1 cellular context compared by ENCODE assay signal in the genomic region with DNA sequence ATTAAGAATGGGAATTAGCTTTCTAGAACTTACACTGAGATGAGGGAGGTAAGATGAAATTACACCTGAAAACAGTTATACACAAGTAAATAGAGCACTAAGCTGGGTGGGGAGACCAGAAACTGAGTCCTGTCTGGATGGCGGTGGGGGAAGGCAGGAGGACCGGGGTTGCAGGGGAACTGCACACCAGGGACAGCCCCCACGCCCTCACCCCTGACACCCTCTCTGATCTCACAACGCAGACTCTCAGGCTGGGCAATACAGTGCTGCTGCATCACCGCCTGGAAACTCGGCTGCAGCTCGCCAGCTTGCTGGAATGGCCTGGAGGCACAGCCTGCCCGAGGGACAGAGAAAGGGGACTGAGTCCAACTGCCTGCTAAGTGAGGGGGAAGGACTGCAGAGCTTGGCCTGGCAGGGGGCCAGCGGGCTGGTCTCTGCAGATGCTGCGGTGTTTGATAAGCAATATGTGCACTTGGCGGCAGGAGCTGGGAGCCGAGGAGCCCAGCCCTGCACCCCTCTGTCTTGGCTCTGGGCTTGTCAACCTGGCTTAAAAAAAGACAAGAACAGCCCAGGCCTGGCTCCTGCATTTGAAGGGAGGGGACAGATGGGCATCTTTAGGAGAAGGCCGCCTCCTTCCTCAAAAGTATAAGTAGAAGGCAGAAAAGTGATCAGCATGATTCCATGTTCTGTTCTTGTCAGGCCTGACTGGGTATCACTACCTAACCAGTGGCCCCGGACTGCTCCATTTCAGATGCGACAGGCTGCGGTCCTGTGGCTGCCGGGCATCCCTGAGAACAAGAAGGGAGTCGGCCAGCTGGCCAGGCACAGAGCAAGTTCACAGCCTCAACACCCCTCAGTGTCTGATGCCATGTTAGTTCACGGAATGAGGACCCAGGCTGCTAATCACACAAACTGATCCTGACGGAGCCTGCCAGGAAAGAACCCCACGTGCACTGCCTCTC.
A peak's percentile ranks its signal among the peaks of the same experiment; 100 is the strongest.
TF ChIP-seq lines count a peak whose summit lies in the region.

No MANE protein-coding gene starts in this region.

TF ChIP-seq in K562, 482 proteins besides CTCF, POLR2A, EP300 and RAD21 (continued from another document and continues in another):
- no peak for TF ChIP-seq TSHZ1 (CRISPR knock-in tag; IDR thresholded peaks at IDR 0.05)
- no peak for TF ChIP-seq IRF9 (tag; IDR thresholded peaks at IDR 0.05)
- TF ChIP-seq ZNF696 (CRISPR knock-in tag; conservative IDR thresholded peaks at IDR 0.05), result no peak
- no peak for TF ChIP-seq PCBP1 (IDR thresholded peaks at IDR 0.05; ENCODE audit: low read depth, low read length, poor library complexity, severe bottlenecking)
- TF ChIP-seq BCOR (IDR thresholded peaks at IDR 0.05), result no peak
- no peak for TF ChIP-seq HIVEP1 (CRISPR knock-in tag; IDR thresholded peaks at IDR 0.05)
- TF ChIP-seq, protein P1, sequence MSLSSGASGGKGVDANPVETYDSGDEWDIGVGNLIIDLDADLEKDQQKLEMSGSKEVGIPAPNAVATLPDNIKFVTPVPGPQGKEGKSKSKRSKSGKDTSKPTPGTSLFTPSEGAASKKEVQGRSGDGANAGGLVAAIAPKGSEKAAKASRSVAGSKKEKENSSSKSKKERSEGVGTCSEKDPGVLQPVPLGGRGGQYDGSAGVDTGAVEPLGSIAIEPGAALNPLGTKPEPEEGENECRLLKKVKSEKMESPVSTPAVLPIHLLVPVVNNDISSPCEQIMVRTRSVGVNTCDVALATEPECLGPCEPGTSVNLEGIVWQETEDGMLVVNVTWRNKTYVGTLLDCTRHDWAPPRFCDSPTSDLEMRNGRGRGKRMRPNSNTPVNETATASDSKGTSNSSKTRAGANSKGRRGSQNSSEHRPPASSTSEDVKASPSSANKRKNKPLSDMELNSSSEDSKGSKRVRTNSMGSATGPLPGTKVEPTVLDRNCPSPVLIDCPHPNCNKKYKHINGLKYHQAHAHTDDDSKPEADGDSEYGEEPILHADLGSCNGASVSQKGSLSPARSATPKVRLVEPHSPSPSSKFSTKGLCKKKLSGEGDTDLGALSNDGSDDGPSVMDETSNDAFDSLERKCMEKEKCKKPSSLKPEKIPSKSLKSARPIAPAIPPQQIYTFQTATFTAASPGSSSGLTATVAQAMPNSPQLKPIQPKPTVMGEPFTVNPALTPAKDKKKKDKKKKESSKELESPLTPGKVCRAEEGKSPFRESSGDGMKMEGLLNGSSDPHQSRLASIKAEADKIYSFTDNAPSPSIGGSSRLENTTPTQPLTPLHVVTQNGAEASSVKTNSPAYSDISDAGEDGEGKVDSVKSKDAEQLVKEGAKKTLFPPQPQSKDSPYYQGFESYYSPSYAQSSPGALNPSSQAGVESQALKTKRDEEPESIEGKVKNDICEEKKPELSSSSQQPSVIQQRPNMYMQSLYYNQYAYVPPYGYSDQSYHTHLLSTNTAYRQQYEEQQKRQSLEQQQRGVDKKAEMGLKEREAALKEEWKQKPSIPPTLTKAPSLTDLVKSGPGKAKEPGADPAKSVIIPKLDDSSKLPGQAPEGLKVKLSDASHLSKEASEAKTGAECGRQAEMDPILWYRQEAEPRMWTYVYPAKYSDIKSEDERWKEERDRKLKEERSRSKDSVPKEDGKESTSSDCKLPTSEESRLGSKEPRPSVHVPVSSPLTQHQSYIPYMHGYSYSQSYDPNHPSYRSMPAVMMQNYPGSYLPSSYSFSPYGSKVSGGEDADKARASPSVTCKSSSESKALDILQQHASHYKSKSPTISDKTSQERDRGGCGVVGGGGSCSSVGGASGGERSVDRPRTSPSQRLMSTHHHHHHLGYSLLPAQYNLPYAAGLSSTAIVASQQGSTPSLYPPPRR (CRISPR knock-in tag; IDR thresholded peaks at IDR 0.05; ENCODE audit: borderline replicate concordance), result no peak
- TF ChIP-seq RBM14 (IDR thresholded peaks at IDR 0.05; ENCODE audit: borderline replicate concordance, insufficient read depth, low read depth, low read length), result no peak
- TF ChIP-seq KLF1 (tag; IDR thresholded peaks at IDR 0.05), result no peak
- no peak for TF ChIP-seq LCOR (CRISPR knock-in tag; IDR thresholded peaks at IDR 0.05)
- TF ChIP-seq ELF1 (tag; IDR thresholded peaks at IDR 0.05), result no peak
- peak; percentile 89; the same call in 1 of the 2 replicates for TF ChIP-seq CTBP1 (IDR thresholded peaks at IDR 0.05; ENCODE audit: borderline replicate concordance)
- no peak for TF ChIP-seq RBFOX2 (IDR thresholded peaks at IDR 0.05; ENCODE audit: low read depth, low read length)
- TF ChIP-seq SMC3 (conservative IDR thresholded peaks at IDR 0.05; ENCODE audit: insufficient read depth, low read depth, low read length), result no peak
- peak in 1 of 2 experiments; percentile 38; a peak in 1 of 4 replicates for TF ChIP-seq TBL1XR1 (IDR thresholded peaks at IDR 0.05; ENCODE audit: low read length in 2 of 2)
- TF ChIP-seq POLR2AphosphoS5 (IDR thresholded peaks at IDR 0.05; ENCODE audit: control insufficient read depth, insufficient read depth, low read depth, low read length), result peak; percentile 81
- TF ChIP-seq ZC3H11A (IDR thresholded peaks at IDR 0.05; ENCODE audit: low read depth, low read length), result no peak
- no peak for TF ChIP-seq ILF3 (IDR thresholded peaks at IDR 0.05; ENCODE audit: borderline replicate concordance)
- no peak for TF ChIP-seq HSF4 (CRISPR knock-in tag; IDR thresholded peaks at IDR 0.05; ENCODE audit: borderline replicate concordance)
- TF ChIP-seq, protein P2, sequence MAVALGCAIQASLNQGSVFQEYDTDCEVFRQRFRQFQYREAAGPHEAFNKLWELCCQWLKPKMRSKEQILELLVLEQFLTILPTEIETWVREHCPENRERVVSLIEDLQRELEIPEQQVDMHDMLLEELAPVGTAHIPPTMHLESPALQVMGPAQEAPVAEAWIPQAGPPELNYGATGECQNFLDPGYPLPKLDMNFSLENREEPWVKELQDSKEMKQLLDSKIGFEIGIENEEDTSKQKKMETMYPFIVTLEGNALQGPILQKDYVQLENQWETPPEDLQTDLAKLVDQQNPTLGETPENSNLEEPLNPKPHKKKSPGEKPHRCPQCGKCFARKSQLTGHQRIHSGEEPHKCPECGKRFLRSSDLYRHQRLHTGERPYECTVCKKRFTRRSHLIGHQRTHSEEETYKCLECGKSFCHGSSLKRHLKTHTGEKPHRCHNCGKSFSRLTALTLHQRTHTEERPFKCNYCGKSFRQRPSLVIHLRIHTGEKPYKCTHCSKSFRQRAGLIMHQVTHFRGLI (CRISPR knock-in tag; IDR thresholded peaks at IDR 0.05), result no peak
- no peak for TF ChIP-seq KLF13 (tag; IDR thresholded peaks at IDR 0.05; ENCODE audit: borderline replicate concordance, low read depth)
- 0 out of 2 replicates have a peak, but pooled peaks have one; percentile 16 for TF ChIP-seq HES1 (IDR thresholded peaks at IDR 0.05; ENCODE audit: low read depth)
- TF ChIP-seq SLC30A9 (CRISPR knock-in tag; IDR thresholded peaks at IDR 0.05), result no peak
- TF ChIP-seq POLR2B (IDR thresholded peaks at IDR 0.05; ENCODE audit: low read depth, partially characterized antibody), result no peak
- no peak for TF ChIP-seq PPARD (CRISPR knock-in tag; IDR thresholded peaks at IDR 0.05)
- TF ChIP-seq ZBTB9 (CRISPR knock-in tag; IDR thresholded peaks at IDR 0.05), result no peak
- no peak for TF ChIP-seq PATZ1 (CRISPR knock-in tag; IDR thresholded peaks at IDR 0.05; ENCODE audit: borderline replicate concordance)
- TF ChIP-seq GABPB1 (CRISPR knock-in tag; IDR thresholded peaks at IDR 0.05), result no peak
- no peak for TF ChIP-seq CHCHD3 (CRISPR knock-in tag; IDR thresholded peaks at IDR 0.05)
- no peak for TF ChIP-seq PTBP1 (IDR thresholded peaks at IDR 0.05; ENCODE audit: low read depth, low read length)
- TF ChIP-seq TSC22D4 (tag; IDR thresholded peaks at IDR 0.05), result no peak
- TF ChIP-seq ZKSCAN1 (IDR thresholded peaks at IDR 0.05; ENCODE audit: low read depth, low read length), result no peak
- no peak for TF ChIP-seq ZNF512 (tag; IDR thresholded peaks at IDR 0.05)
- no peak for TF ChIP-seq TOE1 (IDR thresholded peaks at IDR 0.05; ENCODE audit: borderline replicate concordance)
- no peak for TF ChIP-seq TOE1 (CRISPR knock-in tag; IDR thresholded peaks at IDR 0.05; ENCODE audit: borderline replicate concordance, low read depth)
- no peak for TF ChIP-seq FOXA3 (CRISPR knock-in tag; conservative IDR thresholded peaks at IDR 0.05 in 1 of 2, IDR thresholded peaks at IDR 0.05 in 1 of 2)
- TF ChIP-seq PKNOX1 (IDR thresholded peaks at IDR 0.05), result no peak
